Comparison of ENCODE assay signal across 26 cellular contexts in genomic region chr9:112601646-112602045, GRCh38.
DNase-seq lines count a peak whose midpoint lies in the region; ATAC-seq and TF ChIP-seq lines count a peak whose summit lies in the region.
"Had no signal": no experiment of that assay in that cellular context is flagged by ENCODE, and none has a peak within 500 bp of the region (broad histone marks: within the 10 kb centered on the region; RNA-seq: fewer than 3 reads in every experiment).

No MANE protein-coding gene starts in this region.

- H3K79me2 ChIP-seq in osteoblast (ENCODE audit: insufficient read depth, low read length) (no peaks in the 10 kb centered on the region), H9 (ENCODE audit: insufficient read depth, low read length) (peaks cover 8% of the 10 kb centered on the region; the same call in 1 of the 2 replicates)

- DNase-seq in EH (ENCODE audit: low read depth): peak; percentile 68
- peak; percentile 7 for DNase-seq in RKO (ENCODE audit: low spot score)
- DNase-seq in osteoblast (ENCODE audit: insufficient read length, low spot score, missing footprints): peak; percentile 44
- DNase-seq in upper lobe of right lung: no peak
- DNase-seq in H9: no peak
- no peak for DNase-seq in gastrocnemius medialis
- DNase-seq in posterior cingulate gyrus: no peak
- DNase-seq: activated CD4-positive, alpha-beta memory T cell treated with anti-CD3 and anti-CD28 coated beads for 36 hours; activated naive CD4-positive, alpha-beta T cell treated with Interleukin-2 at 50 U/mL for 16 hours; body of pancreas; Caco-2; dermis blood vessel endothelial cell; esophagus squamous epithelium; GDM1; hypothalamus; kidney; mesenchymal stem cell; naive thymus-derived CD4-positive, alpha-beta T cell; NCI-H1436 treated with DMSO at 0.1 percent for 48 hours; psoas muscle; stimulated activated CD4-positive, alpha-beta T cell treated with anti-CD3 and anti-CD28 coated beads, Interleukin-12 subunit alpha, Interleukin-12 subunit beta, amount 100 ng/mL, for 4 hours had no signal

- H3K27ac Mint-ChIP-seq in H9: no peak overlapping the region
- H3K27ac Mint-ChIP-seq: activated CD4-positive, alpha-beta memory T cell treated with anti-CD3 and anti-CD28 coated beads for 36 hours; B cell; naive thymus-derived CD4-positive, alpha-beta T cell; T-helper 1 cell treated with Interleukin-12 subunit alpha and Interleukin-12 subunit beta and Interleukin-4 antibody, amounts not matched to agents 30 μg/mL and 1 μg/mL, for 36 hours had no signal

- H3T11ph ChIP-seq in H9 (ENCODE audit: low read length): no peak overlapping the region

- no peak overlapping the region for H3K23ac ChIP-seq in H9 (ENCODE audit: insufficient read length, low read depth, low read length)

- no peak for ATAC-seq in upper lobe of right lung
- ATAC-seq in gastrocnemius medialis: no peak
- ATAC-seq: body of pancreas; naive thymus-derived CD4-positive, alpha-beta T cell; psoas muscle had no signal

- no peaks in the 10 kb centered on the region for H3K9me3 Mint-ChIP-seq in H9
- H3K9me3 Mint-ChIP-seq: activated CD4-positive, alpha-beta memory T cell treated with anti-CD3 and anti-CD28 coated beads for 36 hours; naive thymus-derived CD4-positive, alpha-beta T cell; T-helper 1 cell treated with Interleukin-12 subunit alpha and Interleukin-12 subunit beta and Interleukin-4 antibody, amounts not matched to agents 30 μg/mL and 1 μg/mL, for 36 hours had no signal

- H3K36me3 ChIP-seq in endocrine pancreas (ENCODE audit: control insufficient read depth, insufficient read depth, low read length) (no peaks in the 10 kb centered on the region), osteoblast (ENCODE audit: insufficient read depth, low read length) (no peaks in the 10 kb centered on the region), upper lobe of right lung (no peaks in the 10 kb centered on the region), gastrocnemius medialis (no peaks in the 10 kb centered on the region)
- H3K36me3 ChIP-seq: esophagus squamous epithelium, suprapubic skin had no signal

- H3K27me3 Mint-ChIP-seq in H9 (ENCODE audit: low read depth): no peaks in the 10 kb centered on the region
- H3K27me3 Mint-ChIP-seq: activated CD4-positive, alpha-beta memory T cell treated with anti-CD3 and anti-CD28 coated beads for 36 hours; B cell; naive thymus-derived CD4-positive, alpha-beta T cell had no signal

- no peak overlapping the region for H3K4ac ChIP-seq in H9 (ENCODE audit: low read depth, low read length)

- H2BK20ac ChIP-seq in H9 (ENCODE audit: low read depth, low read length, poor library complexity, severe bottlenecking): no peak overlapping the region

- TF ChIP-seq POLR2A in gastrocnemius medialis (IDR thresholded peaks at IDR 0.05): no peak

- H4K91ac ChIP-seq in H9 (ENCODE audit: insufficient read length, low read depth, low read length): no peak overlapping the region

- in situ Hi-C loops in gastrocnemius medialis (cut with MboI; ENCODE audit: low sequenced_read_pairs in 4 of 4): no loop called here

- no peak overlapping the region for H3K27ac ChIP-seq in osteoblast (ENCODE audit: low read depth, low read length)
- no peak overlapping the region for H3K27ac ChIP-seq in upper lobe of right lung
- no peak overlapping the region for H3K27ac ChIP-seq in H9 (ENCODE audit: insufficient read length, low read depth, low read length)
- no peak overlapping the region for H3K27ac ChIP-seq in gastrocnemius medialis
- H3K27ac ChIP-seq: body of pancreas, esophagus squamous epithelium, psoas muscle, suprapubic skin, VCaP had no signal

- H4K5ac ChIP-seq in H9 (ENCODE audit: insufficient read length, low read depth, low read length): no peak overlapping the region

- H3K79me1 ChIP-seq in H9 (ENCODE audit: insufficient read depth, low read depth, low read length, poor library complexity, severe bottlenecking): peaks cover 4% of the 10 kb centered on the region

- H3K27me3 ChIP-seq in endocrine pancreas (ENCODE audit: control insufficient read depth, insufficient read depth, low read length) (no peaks in the 10 kb centered on the region), osteoblast (ENCODE audit: insufficient read depth, low read length) (no peaks in the 10 kb centered on the region), upper lobe of right lung (no peaks in the 10 kb centered on the region), H9 (ENCODE audit: insufficient read depth, low read length) (no peaks in the 10 kb centered on the region), gastrocnemius medialis (no peaks in the 10 kb centered on the region)
- H3K27me3 ChIP-seq: body of pancreas, esophagus squamous epithelium, suprapubic skin had no signal

- H4K20me1 ChIP-seq in osteoblast (ENCODE audit: insufficient read depth, low read length) (no peaks in the 10 kb centered on the region), H9 (ENCODE audit: control insufficient read depth, insufficient read depth, insufficient read length) (no peaks in the 10 kb centered on the region)

- WGBS in H9 (ENCODE audit: extremely low coverage, insufficient read length, low lambda C conversion rate): no CpG with 5 or more reads among the region's 2 CpGs

- no peaks in the 10 kb centered on the region for H3K36me3 Mint-ChIP-seq in H9 (ENCODE audit: insufficient read depth in 1 of 3, low read depth in 3 of 3)
- H3K36me3 Mint-ChIP-seq: activated CD4-positive, alpha-beta memory T cell treated with anti-CD3 and anti-CD28 coated beads for 36 hours had no signal

- H3K4me2 ChIP-seq in osteoblast (ENCODE audit: insufficient read depth, low read length): peak overlapping the region; percentile 61
- H3K4me2 ChIP-seq in H9 (ENCODE audit: insufficient read depth, insufficient read length, low read length): no peak overlapping the region

- no peak overlapping the region for H2BK12ac ChIP-seq in H9 (ENCODE audit: insufficient read length, low read depth, low read length)

- no peak overlapping the region for H3K18ac ChIP-seq in H9 (ENCODE audit: insufficient read length, low read depth, low read length)

- H3K4me3 ChIP-seq in endocrine pancreas (ENCODE audit: control insufficient read depth, insufficient read depth, low read length): peak overlapping the region; percentile 49
- H3K4me3 ChIP-seq in osteoblast (ENCODE audit: insufficient read depth, low read length): no peak overlapping the region
- no peak overlapping the region for H3K4me3 ChIP-seq in upper lobe of right lung
- no peak overlapping the region for H3K4me3 ChIP-seq in gastrocnemius medialis
- H3K4me3 ChIP-seq: body of pancreas, esophagus squamous epithelium, psoas muscle, suprapubic skin had no signal

- H3K4me1 ChIP-seq in endocrine pancreas (ENCODE audit: control insufficient read depth, insufficient read depth, low read length) (peaks cover 17% of the 10 kb centered on the region), osteoblast (ENCODE audit: insufficient read depth, low read length) (peaks cover 12% of the 10 kb centered on the region), upper lobe of right lung (no peaks in the 10 kb centered on the region), H9 (ENCODE audit: insufficient read depth, low read length) (no peaks in the 10 kb centered on the region; the same call in 1 of the 2 replicates), gastrocnemius medialis (no peaks in the 10 kb centered on the region)
- H3K4me1 ChIP-seq: body of pancreas, Caco-2, esophagus squamous epithelium, psoas muscle, suprapubic skin had no signal

- no peak overlapping the region for H3K56ac ChIP-seq in H9 (ENCODE audit: insufficient read length, low read depth, low read length)

- H3K9ac ChIP-seq in endocrine pancreas (ENCODE audit: control insufficient read depth, insufficient read depth, low read length) (no peak overlapping the region), H9 (ENCODE audit: extremely low read depth, insufficient read length, low read length) (no peak overlapping the region)

- H2BK5ac ChIP-seq in H9 (ENCODE audit: insufficient read length, low read length): no peak overlapping the region

- no peak overlapping the region for H2BK15ac ChIP-seq in H9 (ENCODE audit: low read depth, low read length)

- H2AFZ ChIP-seq in osteoblast (ENCODE audit: low read length) (no peak overlapping the region), H9 (ENCODE audit: low read length) (no peak overlapping the region)

- H2BK120ac ChIP-seq in H9 (ENCODE audit: low read depth, low read length, poor library complexity, severe bottlenecking): no peak overlapping the region

- no peak overlapping the region for H3K4me3 Mint-ChIP-seq in H9
- H3K4me3 Mint-ChIP-seq: activated CD4-positive, alpha-beta memory T cell treated with anti-CD3 and anti-CD28 coated beads for 36 hours; B cell; naive thymus-derived CD4-positive, alpha-beta T cell; T-helper 1 cell treated with Interleukin-12 subunit alpha and Interleukin-12 subunit beta and Interleukin-4 antibody, amounts not matched to agents 30 μg/mL and 1 μg/mL, for 36 hours had no signal

- peaks cover 5 to 17% of the 10 kb centered on the region in 2 experiments; a peak in 3 of 4 replicates for H3K4me1 Mint-ChIP-seq in H9
- H3K4me1 Mint-ChIP-seq: B cell had no signal

- H3K9me3 ChIP-seq in endocrine pancreas (ENCODE audit: control insufficient read depth, low read length) (no peaks in the 10 kb centered on the region), osteoblast (ENCODE audit: low read depth, low read length) (no peaks in the 10 kb centered on the region), upper lobe of right lung (no peaks in the 10 kb centered on the region), H9 (ENCODE audit: control insufficient read depth, low read depth, low read length) (no peaks in the 10 kb centered on the region), gastrocnemius medialis (no peaks in the 10 kb centered on the region)
- H3K9me3 ChIP-seq: body of pancreas, Caco-2, esophagus squamous epithelium, psoas muscle, suprapubic skin had no signal

- H4K8ac ChIP-seq in H9 (replicated peaks; ENCODE audit: insufficient read length, low read depth, low read length): no peak overlapping the region

- TF ChIP-seq CTCF in osteoblast (IDR thresholded peaks at IDR 0.05; ENCODE audit: extremely low read depth, low read depth, low read length): no peak
- TF ChIP-seq CTCF in upper lobe of right lung (IDR thresholded peaks at IDR 0.05): no peak
- TF ChIP-seq CTCF in H9 (conservative IDR thresholded peaks at IDR 0.05): no peak
- no peak for TF ChIP-seq CTCF in gastrocnemius medialis (IDR thresholded peaks at IDR 0.05 in 4 of 5, conservative IDR thresholded peaks at IDR 0.05 in 1 of 5)

- H2AK5ac ChIP-seq in H9 (ENCODE audit: insufficient read length, low read length): no peak overlapping the region

- no peak overlapping the region for H3K14ac ChIP-seq in H9 (ENCODE audit: insufficient read depth, low read length)

- H3K23me2 ChIP-seq in H9 (ENCODE audit: insufficient read length, low read depth, low read length, poor library complexity, severe bottlenecking): no peaks in the 10 kb centered on the region

- intact Hi-C loops in upper lobe of right lung (cut with DNase I) (no loop called here), gastrocnemius medialis (cut with DNase I; ENCODE audit: low total_unique reads) (no loop called here), posterior cingulate gyrus (cut with DNase I) (no loop called here)

Comparison
In these comparisons a context has a peak if more than half of its experiments do, and no peak if none do; other contexts are left out.
1. DNase-seq: peak in EH (single experiment), RKO (single experiment) and osteoblast (single experiment); none in upper lobe of right lung (single experiment), H9 (single experiment), gastrocnemius medialis (0 of 2) and posterior cingulate gyrus (0 of 10).